Comparison of ENCODE assay signal across 18 cellular contexts in the genomic region with DNA sequence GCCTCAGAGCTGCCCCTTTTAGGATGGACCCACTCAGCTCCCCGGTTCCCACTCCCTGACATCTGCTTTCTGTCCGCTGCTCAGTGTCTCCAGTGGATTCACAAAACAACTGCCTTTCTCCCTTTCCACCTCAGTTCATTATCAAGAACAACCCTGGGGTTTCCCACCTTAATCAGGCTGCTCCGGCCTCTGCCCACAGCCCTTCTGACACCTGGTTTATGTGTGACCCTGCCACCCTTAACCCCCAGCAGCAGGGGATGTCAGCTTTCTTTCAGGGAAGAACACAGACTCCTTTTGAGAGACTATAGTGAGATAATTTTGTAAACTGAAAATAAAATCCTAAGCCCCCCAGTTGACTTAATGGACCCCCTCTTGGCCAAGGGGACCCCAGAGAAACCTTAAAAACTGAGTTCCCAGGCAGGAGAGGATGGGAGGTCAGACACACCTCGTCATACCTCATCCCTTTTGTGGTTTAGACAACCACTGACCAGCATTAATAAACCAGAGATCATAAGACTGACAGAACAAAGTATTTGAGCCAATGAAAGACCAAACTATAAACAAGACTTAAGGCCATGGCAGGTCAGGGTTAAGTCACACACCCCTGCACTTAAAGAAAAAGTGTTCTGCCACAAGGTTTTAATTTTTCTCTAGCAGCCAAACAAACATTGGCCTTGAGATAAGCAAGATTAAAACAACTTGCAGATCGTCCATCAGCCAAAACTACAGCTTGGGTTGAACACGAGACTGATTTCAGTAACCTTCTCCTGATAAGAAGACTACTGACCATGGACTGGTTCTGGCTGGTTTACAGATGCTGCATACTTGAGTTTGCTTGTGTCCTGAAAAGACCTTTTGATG. TPM values are rescaled to one million over a fixed set of nuclear protein-coding genes. Genes with fewer than 3 reads are reported as not detected.
A peak's percentile ranks its signal among the peaks of the same experiment; 100 is the strongest.
DNase-seq lines count a peak whose midpoint lies in the region; ATAC-seq lines count a peak whose summit lies in the region.
"Had no signal": no experiment of that assay in that cellular context is flagged by ENCODE, and none has a peak within 500 bp of the region (broad histone marks: within the 10 kb centered on the region; RNA-seq: fewer than 3 reads in every experiment).

No MANE protein-coding gene starts in this region.

- H3K4me1 Mint-ChIP-seq in effector memory CD8-positive, alpha-beta T cell (ENCODE audit: low read depth in 2 of 2), result peaks cover 3 to 4% of the 10 kb centered on the region in 2 donors
- peaks cover 16 to 38% of the 10 kb centered on the region in 2 donors for H3K4me1 Mint-ChIP-seq in natural killer cell treated with Interleukin-12 subunit alpha and Interleukin-12 subunit beta and Interleukin-15 and Interleukin-18, amount 100 ng/mL, for 72 hours (ENCODE audit: low read depth in 2 of 2)

- H3K27me3 Mint-ChIP-seq in effector memory CD8-positive, alpha-beta T cell, result peaks cover 23 to 37% of the 10 kb centered on the region in 2 donors
- peaks cover 0 to 10% of the 10 kb centered on the region in 2 donors for H3K27me3 Mint-ChIP-seq in natural killer cell treated with Interleukin-12 subunit alpha and Interleukin-12 subunit beta and Interleukin-15 and Interleukin-18, amount 100 ng/mL, for 72 hours
- H3K27me3 Mint-ChIP-seq: activated CD4-positive, alpha-beta T cell treated with anti-CD3 and anti-CD28 coated beads for 36 hours had no signal

- H3K9me3 ChIP-seq in BLaER1, result no peaks in the 10 kb centered on the region
- H3K9me3 ChIP-seq: tibial nerve had no signal

- peak overlapping the region; percentile 65 for H3K27ac ChIP-seq in BLaER1

- peak overlapping the region; percentile 87 for H3K4me2 ChIP-seq in BLaER1

- H3K4me3 ChIP-seq in BLaER1, result no peak overlapping the region
- H3K4me3 ChIP-seq: tibial nerve had no signal

- H3K4me3 Mint-ChIP-seq in effector memory CD8-positive, alpha-beta T cell, result no peak overlapping the region
- H3K4me3 Mint-ChIP-seq in natural killer cell treated with Interleukin-12 subunit alpha and Interleukin-12 subunit beta and Interleukin-15 and Interleukin-18, amount 100 ng/mL, for 72 hours, result peak overlapping the region; percentile 63
- H3K4me3 Mint-ChIP-seq: activated CD4-positive, alpha-beta T cell treated with anti-CD3 and anti-CD28 coated beads for 36 hours; activated naive CD8-positive, alpha-beta T cell treated with anti-CD3 and anti-CD28 coated beads, Interleukin-2, amount 10 ng/mL, durations not matched to agents 7 days and 5 days had no signal

- peaks cover 99% of the 10 kb centered on the region for H3K4me1 ChIP-seq in BLaER1

- H3K36me3 ChIP-seq in BLaER1, result no peaks in the 10 kb centered on the region
- H3K36me3 ChIP-seq: tibial nerve had no signal

- peak overlapping the region; percentile 23; the same call in 1 of the 2 replicates for H3K9ac ChIP-seq in BLaER1

- no peaks in the 10 kb centered on the region for H3K27me3 ChIP-seq in BLaER1
- H3K27me3 ChIP-seq: tibial nerve had no signal

- no peaks in the 10 kb centered on the region for H4K20me1 ChIP-seq in BLaER1

- DNase-seq in LHCN-M2 (ENCODE audit: low read depth) (peak; percentile 23), NCI-H2196 treated with DMSO at 0.1 percent for 48 hours (lab: John Stamatoyannopoulos, UW; ENCODE audit: unreplicated experiment) (no peak), D341Med (ENCODE audit: low spot score) (no peak)
- no peak for DNase-seq in effector memory CD8-positive, alpha-beta T cell
- DNase-seq in natural killer cell treated with Interleukin-12 subunit alpha and Interleukin-12 subunit beta and Interleukin-15 and Interleukin-18, amount 100 ng/mL, for 72 hours (ENCODE audit: low spot score), result peak; percentile 75
- DNase-seq: activated CD4-positive, alpha-beta T cell treated with anti-CD3 and anti-CD28 coated beads for 36 hours; activated naive CD8-positive, alpha-beta T cell treated with anti-CD3 and anti-CD28 coated beads, Interleukin-2, amount 10 ng/mL, durations not matched to agents 7 days and 5 days; activated T-cell treated with anti-CD3 and anti-CD28 coated beads for 4 hours; head of caudate nucleus; NCI-H2107; stimulated activated CD4-positive, alpha-beta T cell treated with anti-CD3 and anti-CD28 coated beads, Interleukin-2, amount 100 ng/mL, for 48 hours; stimulated activated CD8-positive, alpha-beta memory T cell treated with anti-CD3 and anti-CD28 coated beads, Interleukin-4, amount 100 ng/mL, for 48 hours had no signal

- peak; percentile 51 for ATAC-seq in effector memory CD8-positive, alpha-beta T cell (replicated peaks)
- peak; percentile 84 to 94 for ATAC-seq in natural killer cell treated with Interleukin-12 subunit alpha and Interleukin-12 subunit beta and Interleukin-15 and Interleukin-18, amount 100 ng/mL, for 72 hours
- ATAC-seq in HG02973 (IDR thresholded peaks at IDR 0.05; ENCODE audit: unreplicated experiment) (no peak), HG03159 (IDR thresholded peaks at IDR 0.05; ENCODE audit: unreplicated experiment) (no peak)
- ATAC-seq: activated CD4-positive, alpha-beta T cell treated with anti-CD3 and anti-CD28 coated beads for 36 hours; HepG2; Right ventricle myocardium inferior had no signal

- H3K36me3 Mint-ChIP-seq in effector memory CD8-positive, alpha-beta T cell (ENCODE audit: insufficient read depth), result peaks cover 3% of the 10 kb centered on the region
- no peaks in the 10 kb centered on the region for H3K36me3 Mint-ChIP-seq in natural killer cell treated with Interleukin-12 subunit alpha and Interleukin-12 subunit beta and Interleukin-15 and Interleukin-18, amount 100 ng/mL, for 72 hours

- peak overlapping the region in 1 of 2 donors; percentile 35 for H3K27ac Mint-ChIP-seq in effector memory CD8-positive, alpha-beta T cell
- peak overlapping the region; percentile 24 to 64 for H3K27ac Mint-ChIP-seq in natural killer cell treated with Interleukin-12 subunit alpha and Interleukin-12 subunit beta and Interleukin-15 and Interleukin-18, amount 100 ng/mL, for 72 hours
- H3K27ac Mint-ChIP-seq: activated CD4-positive, alpha-beta T cell treated with anti-CD3 and anti-CD28 coated beads for 36 hours; activated naive CD8-positive, alpha-beta T cell treated with anti-CD3 and anti-CD28 coated beads, Interleukin-2, amount 10 ng/mL, durations not matched to agents 7 days and 5 days had no signal

- no peaks in the 10 kb centered on the region for H3K9me3 Mint-ChIP-seq in effector memory CD8-positive, alpha-beta T cell
- H3K9me3 Mint-ChIP-seq in natural killer cell treated with Interleukin-12 subunit alpha and Interleukin-12 subunit beta and Interleukin-15 and Interleukin-18, amount 100 ng/mL, for 72 hours, result no peaks in the 10 kb centered on the region
- H3K9me3 Mint-ChIP-seq: activated naive CD8-positive, alpha-beta T cell treated with anti-CD3 and anti-CD28 coated beads, Interleukin-2, amount 10 ng/mL, durations not matched to agents 7 days and 5 days had no signal

RNA-seq across cellular contexts. Expression of a gene that starts 42.4 kb away (rescaled TPM):
- total RNA-seq in LHCN-M2 (2014; rRNA removed), result 43.1 and 47.0 TPM in 2 replicates
- 54.1 TPM for polyA plus RNA-seq in LHCN-M2 (2012)
- 1 to 10 TPM; 2.9 to 7.4 TPM for total RNA-seq in natural killer cell treated with Interleukin-12 subunit alpha and Interleukin-12 subunit beta and Interleukin-15 and Interleukin-18, amount 100 ng/mL, for 72 hours

Comparison
In these comparisons a context has a peak if more than half of its experiments do, and no peak if none do; other contexts are left out.
1. DNase-seq: peak in LHCN-M2 (single experiment) and natural killer cell treated with Interleukin-12 subunit alpha and Interleukin-12 subunit beta and Interleukin-15 and Interleukin-18, amount 100 ng/mL, for 72 hours (single experiment); none in effector memory CD8-positive, alpha-beta T cell (0 of 3), NCI-H2196 treated with DMSO at 0.1 percent for 48 hours (single experiment) and D341Med (single experiment).
2. ATAC-seq: peak in effector memory CD8-positive, alpha-beta T cell (single experiment) and natural killer cell treated with Interleukin-12 subunit alpha and Interleukin-12 subunit beta and Interleukin-15 and Interleukin-18, amount 100 ng/mL, for 72 hours (2 of 2); none in HG02973 (single experiment) and HG03159 (single experiment).